ENCODE assay signal across 10 cellular contexts in the genomic region with DNA sequence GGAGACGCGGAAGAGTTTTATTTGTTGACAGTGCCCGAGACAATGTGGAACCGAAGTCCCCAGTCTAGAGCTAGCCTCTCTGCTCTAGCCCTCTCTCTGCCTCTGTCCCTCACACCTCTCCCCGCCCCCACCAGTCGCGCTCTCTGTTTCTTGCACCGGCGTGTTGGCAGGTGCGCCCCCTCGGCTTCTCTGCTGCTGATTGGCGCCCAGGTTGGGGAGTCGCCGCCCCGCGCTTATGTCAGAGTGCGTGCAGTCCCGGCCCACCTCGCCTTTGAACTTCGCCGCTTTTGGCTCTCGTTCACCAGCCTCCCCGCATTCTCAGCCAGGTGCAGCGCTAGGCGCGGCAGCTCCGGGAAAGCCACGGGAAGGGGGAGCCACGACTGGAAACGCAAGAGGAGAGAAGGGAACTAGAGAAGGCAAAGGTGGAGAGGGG. TPM values are rescaled to one million over a fixed set of nuclear protein-coding genes. Genes with fewer than 3 reads are reported as not detected.
A peak's percentile ranks its signal among the peaks of the same experiment; 100 is the strongest.
DNase-seq lines count a peak whose midpoint lies in the region; ATAC-seq and TF ChIP-seq lines count a peak whose summit lies in the region.
"Had no signal": no experiment of that assay in that cellular context is flagged by ENCODE, and none has a peak within 500 bp of the region (broad histone marks: within the 10 kb centered on the region; RNA-seq: fewer than 3 reads in every experiment).

A gene (plus strand): TSS at position 315 of the 433 bp plus-strand sequence. CDS start 470 bp downstream, outside the sequence.

- H3K4me3 ChIP-seq in esophagus (ENCODE audit: low read depth in 1 of 2, low read length in 2 of 2) (peak within 1 kb of the TSS; percentile 38 to 41), prostate gland (peak within 1 kb of the TSS; percentile 15 to 21), brain microvascular endothelial cell (ENCODE audit: low read depth, low read length) (no peak within 1 kb of the TSS)

- 0 to 2% methylated on average over 30 of the region's 30 CpGs for WGBS in esophagus, 2 donors
- WGBS in prostate gland: 1% methylated on average over 30 of the region's 30 CpGs

- H3K27ac Mint-ChIP-seq in effector memory CD8-positive, alpha-beta T cell: no peak within 1 kb of the TSS
- no peak within 1 kb of the TSS for H3K27ac Mint-ChIP-seq in activated T-helper 2 cell treated with anti-CD3 and anti-CD28 coated beads, Interferon-gamma antibody, Interleukin-2, Interleukin-4, amounts not matched to agents 10 μg/mL and 5 μg/mL and 100 μg/mL, durations not matched to agents 14 hours and 24 hours and 36 hours

- TF ChIP-seq CTCF in prostate gland (IDR thresholded peaks at IDR 0.05) (no peak), brain microvascular endothelial cell (IDR thresholded peaks at IDR 0.05; ENCODE audit: low read depth, low read length, missing control alignments) (no peak)

- ATAC-seq in effector memory CD8-positive, alpha-beta T cell (replicated peaks): no peak

- H3K4me1 ChIP-seq in esophagus (ENCODE audit: control insufficient read depth in 2 of 2, insufficient read depth in 2 of 2, low read length in 1 of 2) (peaks cover 15 to 26% of the 10 kb centered on the region in 2 donors), prostate gland (replicated peaks) (peaks cover 6% of the 10 kb centered on the region)

- no peaks in the 10 kb centered on the region for H3K36me3 ChIP-seq in esophagus (ENCODE audit: control insufficient read depth in 2 of 2, insufficient read depth in 2 of 2, low read length in 1 of 2)
- H3K36me3 ChIP-seq in prostate gland: no peaks in the 10 kb centered on the region
- H3K36me3 ChIP-seq in brain microvascular endothelial cell (replicated peaks): no peaks in the 10 kb centered on the region

- no peak within 1 kb of the TSS for H3K4me3 Mint-ChIP-seq in effector memory CD8-positive, alpha-beta T cell
- no peak within 1 kb of the TSS for H3K4me3 Mint-ChIP-seq in activated T-helper 2 cell treated with anti-CD3 and anti-CD28 coated beads, Interferon-gamma antibody, Interleukin-2, Interleukin-4, amounts not matched to agents 10 μg/mL and 5 μg/mL and 100 μg/mL, durations not matched to agents 14 hours and 24 hours and 36 hours (ENCODE audit: low read depth)

- H3K27me3 ChIP-seq in esophagus (ENCODE audit: control insufficient read depth in 1 of 2, insufficient read depth in 2 of 2, low read length in 2 of 2) (peaks cover 25 to 61% of the 10 kb centered on the region in 2 donors), prostate gland (replicated peaks; ENCODE audit: insufficient read depth) (peaks cover 67% of the 10 kb centered on the region), brain microvascular endothelial cell (replicated peaks) (peaks cover 87% of the 10 kb centered on the region)

- no peak for TF ChIP-seq POLR2A in prostate gland (IDR thresholded peaks at IDR 0.05)

- H3K36me3 Mint-ChIP-seq in effector memory CD8-positive, alpha-beta T cell (ENCODE audit: insufficient read depth): peaks cover 3% of the 10 kb centered on the region
- no peaks in the 10 kb centered on the region for H3K36me3 Mint-ChIP-seq in activated T-helper 2 cell treated with anti-CD3 and anti-CD28 coated beads, Interferon-gamma antibody, Interleukin-2, Interleukin-4, amounts not matched to agents 10 μg/mL and 5 μg/mL and 100 μg/mL, durations not matched to agents 14 hours and 24 hours and 36 hours (ENCODE audit: low read depth)

- H3K9me3 Mint-ChIP-seq in effector memory CD8-positive, alpha-beta T cell: peaks cover 0 to 2% of the 10 kb centered on the region in 2 donors
- H3K9me3 Mint-ChIP-seq in activated T-helper 2 cell treated with anti-CD3 and anti-CD28 coated beads, Interferon-gamma antibody, Interleukin-2, Interleukin-4, amounts not matched to agents 10 μg/mL and 5 μg/mL and 100 μg/mL, durations not matched to agents 14 hours and 24 hours and 36 hours: no peaks in the 10 kb centered on the region

- peaks cover 74 to 99% of the 10 kb centered on the region in 2 donors for H3K27me3 Mint-ChIP-seq in effector memory CD8-positive, alpha-beta T cell
- H3K27me3 Mint-ChIP-seq in activated T-helper 2 cell treated with anti-CD3 and anti-CD28 coated beads, Interferon-gamma antibody, Interleukin-2, Interleukin-4, amounts not matched to agents 10 μg/mL and 5 μg/mL and 100 μg/mL, durations not matched to agents 14 hours and 24 hours and 36 hours (ENCODE audit: low read depth): peaks cover 79% of the 10 kb centered on the region

- in situ Hi-C loops in brain microvascular endothelial cell (cut with HindIII; ENCODE audit: low pct_ligation_motif_present, low sequenced_read_pairs): no loop called here

- DNase-seq in NCI-H82 (lab: John Stamatoyannopoulos, UW): peak; percentile 46
- no peak for DNase-seq in NCI-H82 treated with DMSO at 0.1 percent for 48 hours (lab: John Stamatoyannopoulos, UW; ENCODE audit: unreplicated experiment)
- DNase-seq in NCI-H1930 (lab: John Stamatoyannopoulos, UW): peak; percentile 7 to 18
- DNase-seq in prostate gland (ENCODE audit: low spot score): peak; percentile 28
- no peak for DNase-seq in effector memory CD8-positive, alpha-beta T cell
- no peak for DNase-seq in brain microvascular endothelial cell
- no peak for DNase-seq in activated T-helper 2 cell treated with anti-CD3 and anti-CD28 coated beads, Interferon-gamma antibody, Interleukin-2, Interleukin-4, amounts not matched to agents 10 μg/mL and 5 μg/mL and 100 μg/mL, durations not matched to agents 14 hours and 24 hours and 36 hours (ENCODE audit: low spot score)
- DNase-seq: NCI-H226 had no signal

- H3K4me1 Mint-ChIP-seq in effector memory CD8-positive, alpha-beta T cell (ENCODE audit: low read depth in 2 of 2): no peaks in the 10 kb centered on the region
- H3K4me1 Mint-ChIP-seq in activated T-helper 2 cell treated with anti-CD3 and anti-CD28 coated beads, Interferon-gamma antibody, Interleukin-2, Interleukin-4, amounts not matched to agents 10 μg/mL and 5 μg/mL and 100 μg/mL, durations not matched to agents 14 hours and 24 hours and 36 hours (ENCODE audit: low read depth): no peaks in the 10 kb centered on the region

- H3K27ac ChIP-seq in esophagus (ENCODE audit: low read depth in 2 of 2, low read length in 1 of 2): no peak within 1 kb of the TSS
- H3K27ac ChIP-seq in prostate gland: peak within 1 kb of the TSS in 1 of 2 donors; percentile 38
- no peak within 1 kb of the TSS for H3K27ac ChIP-seq in brain microvascular endothelial cell
- H3K27ac ChIP-seq: epithelial cell of prostate had no signal

- H3K9me3 ChIP-seq in esophagus (ENCODE audit: control insufficient read depth in 2 of 2, insufficient read depth in 1 of 2, low read depth in 1 of 2, low read length in 1 of 2): peaks cover 0 to 4% of the 10 kb centered on the region in 2 donors
- no peaks in the 10 kb centered on the region for H3K9me3 ChIP-seq in prostate gland

- intact Hi-C loops in prostate gland (cut with DNase I): no loop called here
- intact Hi-C loops in activated T-helper 2 cell treated with anti-CD3 and anti-CD28 coated beads, Interferon-gamma antibody, Interleukin-2, Interleukin-4, amounts not matched to agents 10 μg/mL and 5 μg/mL and 100 μg/mL, durations not matched to agents 14 hours and 24 hours and 36 hours (cut with micrococcal nuclease): no loop called here

RNA-seq across cellular contexts. Expression of the gene that starts here (rescaled TPM):
- polyA plus RNA-seq in esophagus: under 1 TPM in 1 of 2 donors, not detected in 1; 0.10 TPM
- 1 to 10 TPM in 1 of 2 donors, under 1 TPM in 1; 0.80 to 1.2 TPM for total RNA-seq in prostate gland
- not detected in 2 replicates for total RNA-seq in activated T-helper 2 cell treated with anti-CD3 and anti-CD28 coated beads, Interferon-gamma antibody, Interleukin-2, Interleukin-4, amounts not matched to agents 10 μg/mL and 5 μg/mL and 100 μg/mL, durations not matched to agents 14 hours and 24 hours and 36 hours

Comparison
In these comparisons a context has a peak if more than half of its experiments do, and no peak if none do; other contexts are left out.
1. DNase-seq: peak in NCI-H82 (single experiment), NCI-H1930 (2 of 2) and prostate gland (single experiment); none in NCI-H82 treated with DMSO at 0.1 percent for 48 hours (single experiment), effector memory CD8-positive, alpha-beta T cell (0 of 3), brain microvascular endothelial cell (single experiment) and activated T-helper 2 cell treated with anti-CD3 and anti-CD28 coated beads, Interferon-gamma antibody, Interleukin-2, Interleukin-4, amounts not matched to agents 10 μg/mL and 5 μg/mL and 100 μg/mL, durations not matched to agents 14 hours and 24 hours and 36 hours (single experiment).